20 cellular contexts compared by ENCODE assay signal in genomic region chr6:157592566-157592965, GRCh38.
DNase-seq lines count a peak whose midpoint lies in the region; ATAC-seq and TF ChIP-seq lines count a peak whose summit lies in the region.
"Had no signal": no experiment of that assay in that cellular context is flagged by ENCODE, and none has a peak within 500 bp of the region (broad histone marks: within the 10 kb centered on the region; RNA-seq: fewer than 3 reads in every experiment).

No MANE protein-coding gene starts in this region.

- H3K36me3 ChIP-seq in upper lobe of right lung = no peaks in the 10 kb centered on the region
- no peaks in the 10 kb centered on the region for H3K36me3 ChIP-seq in sigmoid colon
- H3K36me3 ChIP-seq: lower lobe of right lung, ovary had no signal

- no peaks in the 10 kb centered on the region for H3K27me3 ChIP-seq in right cardiac atrium (ENCODE audit: control insufficient read depth, insufficient read depth)
- no peaks in the 10 kb centered on the region for H3K27me3 ChIP-seq in upper lobe of right lung
- no peaks in the 10 kb centered on the region for H3K27me3 ChIP-seq in sigmoid colon
- H3K27me3 ChIP-seq: ovary had no signal

- H3K9me3 ChIP-seq in right cardiac atrium (ENCODE audit: control insufficient read depth, low read length) = no peaks in the 10 kb centered on the region
- no peaks in the 10 kb centered on the region for H3K9me3 ChIP-seq in upper lobe of right lung
- peaks cover 0 to 3% (median 0%) of the 10 kb centered on the region in 4 donors for H3K9me3 ChIP-seq in sigmoid colon
- H3K9me3 ChIP-seq: lower lobe of right lung, ovary had no signal

- intact Hi-C loops in Right ventricle myocardium inferior (cut with DNase I) (no loop called here), right cardiac atrium (cut with DNase I) (loop anchor here in 1 of 4 donors (5.0 kb wide), 1 partner anchor 275 kb away; no protein-coding TSS in a partner anchor), upper lobe of right lung (cut with DNase I) (no loop called here), sigmoid colon (cut with DNase I) (no loop called here)

- 91% methylated on average over 17 of the region's 17 CpGs for WGBS in right cardiac atrium
- WGBS in sigmoid colon, 2 donors = 89% methylated on average over 17 of the region's 17 CpGs

- no peak overlapping the region for H3K27ac ChIP-seq in right cardiac atrium (ENCODE audit: low read length)
- no peak overlapping the region for H3K27ac ChIP-seq in upper lobe of right lung
- H3K27ac ChIP-seq in sigmoid colon = no peak overlapping the region
- H3K27ac ChIP-seq: A549, lower lobe of right lung, ovary, RWPE1 had no signal

- TF ChIP-seq EP300 in sigmoid colon (IDR thresholded peaks at IDR 0.05) = no peak

- DNase-seq in Right ventricle myocardium inferior (ENCODE audit: missing footprints) (no peak), right cardiac atrium (no peak), choroid plexus epithelial cell (ENCODE audit: low read depth) (no peak), mesenteric fat pad (ENCODE audit: low spot score) (peak; percentile 80), upper lobe of right lung (no peak), sigmoid colon (no peak), GM13976 (ENCODE audit: low spot score) (no peak)
- DNase-seq: activated CD4-positive, alpha-beta T cell treated with anti-CD3 and anti-CD28 coated beads for 4 hours; C1 segment of cervical spinal cord; effector CD8-positive, alpha-beta T cell; glutamatergic neuron; Karpas-422; lower lobe of right lung; NCI-H1092 treated with DMSO at 0.1 percent for 48 hours; NCI-H2107; NCI-H510A; ovary had no signal

- H3K4me3 ChIP-seq in right cardiac atrium (ENCODE audit: low read length) (no peak overlapping the region), choroid plexus epithelial cell (ENCODE audit: low read depth, low read length) (peak overlapping the region; percentile 26), upper lobe of right lung (no peak overlapping the region), sigmoid colon (peak overlapping the region in 1 of 4 donors; percentile 4)
- H3K4me3 ChIP-seq: A549, lower lobe of right lung, ovary had no signal

- ATAC-seq in Right ventricle myocardium inferior (peak; percentile 47), right cardiac atrium (no peak), upper lobe of right lung (peak; percentile 28), HG03378 (IDR thresholded peaks at IDR 0.05; ENCODE audit: unreplicated experiment) (no peak)
- ATAC-seq: A549 had no signal

- H3K4me1 ChIP-seq in right cardiac atrium (ENCODE audit: control insufficient read depth, insufficient read depth, low read length) (no peaks in the 10 kb centered on the region), upper lobe of right lung (peaks cover 5% of the 10 kb centered on the region), sigmoid colon (peaks cover 0 to 3% (median 0%) of the 10 kb centered on the region in 4 donors)
- H3K4me1 ChIP-seq: A549 had no signal

- in situ Hi-C loops in GM13976 (cut with MboI; ENCODE audit: low sequenced_read_pairs, unreplicated experiment) = no loop called here

- no peak for TF ChIP-seq POLR2A in sigmoid colon (IDR thresholded peaks at IDR 0.05)

- TF ChIP-seq CTCF in choroid plexus epithelial cell (conservative IDR thresholded peaks at IDR 0.05; ENCODE audit: low read depth, low read length) = no peak
- no peak for TF ChIP-seq CTCF in upper lobe of right lung (IDR thresholded peaks at IDR 0.05)
- no peak for TF ChIP-seq CTCF in sigmoid colon (IDR thresholded peaks at IDR 0.05)
- TF ChIP-seq CTCF in GM13976 (IDR thresholded peaks at IDR 0.05; ENCODE audit: borderline replicate concordance, control extremely low read depth, extremely low read depth, insufficient read depth, missing control alignments) = no peak

Comparison
In these comparisons a context has a peak if more than half of its experiments do, and no peak if none do; other contexts are left out.
1. ATAC-seq: peak in Right ventricle myocardium inferior (single experiment) and upper lobe of right lung (single experiment); none in right cardiac atrium (0 of 2) and HG03378 (single experiment).